ENCODE assay signal across 15 cellular contexts in genomic region chr20:45087115-45087785, GRCh38. TPM values are rescaled to one million over a fixed set of nuclear protein-coding genes. Genes with fewer than 3 reads are reported as not detected.
DNase-seq lines count a peak whose midpoint lies in the region; ATAC-seq and TF ChIP-seq lines count a peak whose summit lies in the region.
"Had no signal": no experiment of that assay in that cellular context is flagged by ENCODE, and none has a peak within 500 bp of the region (broad histone marks: within the 10 kb centered on the region; RNA-seq: fewer than 3 reads in every experiment).

No MANE protein-coding gene starts in this region.

- H3K9me2 ChIP-seq in hepatocyte (replicated peaks; ENCODE audit: insufficient read depth), result no peaks in the 10 kb centered on the region

- no peak overlapping the region for H2AFZ ChIP-seq in hepatocyte

- intact Hi-C loops in natural killer cell (cut with micrococcal nuclease), result no loop called here
- intact Hi-C loops in A673 (cut with micrococcal nuclease; ENCODE audit: unreplicated experiment), result no loop called here

- H3K27ac ChIP-seq in RWPE2 (ENCODE audit: poor library complexity, severe bottlenecking), result peak overlapping the region; percentile 87
- peak overlapping the region; percentile 65 for H3K27ac ChIP-seq in hepatocyte
- no peak overlapping the region for H3K27ac ChIP-seq in SJCRH30
- no peak overlapping the region for H3K27ac ChIP-seq in A673 (ENCODE audit: low read depth, low read length, poor library complexity, severe bottlenecking)

- WGBS in hepatocyte (ENCODE audit: low lambda C conversion rate, missing lambda C conversion rate), result 94% methylated on average over 3 of the region's 3 CpGs

- H3K4me1 Mint-ChIP-seq in natural killer cell (peaks cover 44 to 45% of the 10 kb centered on the region in 2 donors), type B pancreatic cell (ENCODE audit: unreplicated experiment) (peaks cover 12% of the 10 kb centered on the region)
- H3K4me1 Mint-ChIP-seq in natural killer cell treated with Interleukin-12 subunit alpha and Interleukin-12 subunit beta and Interleukin-15 and Interleukin-18, amount 100 ng/mL, for 72 hours (ENCODE audit: low read depth in 2 of 2), result peaks cover 22 to 49% of the 10 kb centered on the region in 2 donors
- H3K4me1 Mint-ChIP-seq: activated CD4-positive, alpha-beta T cell treated with anti-CD3 and anti-CD28 coated beads, Interleukin-2, amount 10 ng/mL, durations not matched to agents 24 days and 14 days; neural crest cell had no signal

- peaks cover 15% of the 10 kb centered on the region for H3K36me3 Mint-ChIP-seq in natural killer cell
- H3K36me3 Mint-ChIP-seq in natural killer cell treated with Interleukin-12 subunit alpha and Interleukin-12 subunit beta and Interleukin-15 and Interleukin-18, amount 100 ng/mL, for 72 hours, result peaks cover 19% of the 10 kb centered on the region
- peaks cover 14% of the 10 kb centered on the region for H3K36me3 Mint-ChIP-seq in type B pancreatic cell

- ATAC-seq in natural killer cell (no peak), RWPE2 (ENCODE audit: low read depth) (no peak)
- ATAC-seq in natural killer cell treated with Interleukin-12 subunit alpha and Interleukin-12 subunit beta and Interleukin-15 and Interleukin-18, amount 100 ng/mL, for 72 hours, result no peak

- H3K9me3 ChIP-seq in RWPE2 (ENCODE audit: severe bottlenecking), result no peaks in the 10 kb centered on the region
- peaks cover 3% of the 10 kb centered on the region for H3K9me3 ChIP-seq in hepatocyte (ENCODE audit: low read depth)
- peaks cover 9% of the 10 kb centered on the region; the same call in 1 of the 2 replicates for H3K9me3 ChIP-seq in SJCRH30 (replicated peaks)
- H3K9me3 ChIP-seq in A673 (ENCODE audit: low read depth, low read length, poor library complexity, severe bottlenecking), result no peaks in the 10 kb centered on the region

- no peak overlapping the region for H3K4me3 ChIP-seq in RWPE2 (ENCODE audit: severe bottlenecking)
- H3K4me3 ChIP-seq in hepatocyte, result no peak overlapping the region
- H3K4me3 ChIP-seq in SJCRH30, result no peak overlapping the region
- H3K4me3 ChIP-seq in A673 (ENCODE audit: low read depth, low read length, poor library complexity, severe bottlenecking), result no peak overlapping the region
- H3K4me3 ChIP-seq: dorsolateral prefrontal cortex had no signal

- H3K27me3 ChIP-seq in RWPE2 (ENCODE audit: insufficient read depth, poor library complexity, severe bottlenecking) (no peaks in the 10 kb centered on the region), hepatocyte (no peaks in the 10 kb centered on the region), SJCRH30 (no peaks in the 10 kb centered on the region), A673 (replicated peaks; ENCODE audit: insufficient read depth, low read depth, low read length, poor library complexity) (no peaks in the 10 kb centered on the region)
- H3K27me3 ChIP-seq: dorsolateral prefrontal cortex had no signal

- no TSS peak for BruUV-seq in A673 (replicated peaks; lab: Mats Ljungman, UMichigan)

- H3K4me1 ChIP-seq in RWPE2 (ENCODE audit: insufficient read depth, poor library complexity, severe bottlenecking) (peaks cover 25% of the 10 kb centered on the region), hepatocyte (ENCODE audit: insufficient read depth) (peaks cover 4% of the 10 kb centered on the region), SJCRH30 (peaks cover 20% of the 10 kb centered on the region), A673 (ENCODE audit: insufficient read depth, low read length, poor library complexity, severe bottlenecking) (no peaks in the 10 kb centered on the region)

- H3K4me2 ChIP-seq in hepatocyte, result no peak overlapping the region

- DNase-seq in natural killer cell (no peak), RWPE2 (ENCODE audit: low spot score) (no peak), hepatocyte (ENCODE audit: low spot score) (no peak), type B pancreatic cell (ENCODE audit: extremely low spot score, unreplicated experiment) (no peak), SJCRH30 (no peak), A673 (ENCODE audit: low spot score) (no peak)
- DNase-seq in natural killer cell treated with Interleukin-12 subunit alpha and Interleukin-12 subunit beta and Interleukin-15 and Interleukin-18, amount 100 ng/mL, for 72 hours (ENCODE audit: low spot score), result no peak
- DNase-seq in stimulated activated CD4-positive, alpha-beta T cell treated with anti-CD3 and anti-CD28 coated beads, Interleukin-4, amount 100 ng/mL, for 1 hour, result no peak
- DNase-seq: activated CD4-positive, alpha-beta T cell treated with anti-CD3 and anti-CD28 coated beads, Interleukin-2, amount 10 ng/mL, durations not matched to agents 24 days and 14 days; dorsolateral prefrontal cortex; NCI-H1105 treated with DMSO at 0.1 percent for 48 hours; T-helper 1 cell had no signal

- H3K9me3 Mint-ChIP-seq in natural killer cell (no peaks in the 10 kb centered on the region), type B pancreatic cell (peaks cover 9% of the 10 kb centered on the region)
- no peaks in the 10 kb centered on the region for H3K9me3 Mint-ChIP-seq in natural killer cell treated with Interleukin-12 subunit alpha and Interleukin-12 subunit beta and Interleukin-15 and Interleukin-18, amount 100 ng/mL, for 72 hours
- H3K9me3 Mint-ChIP-seq: activated CD4-positive, alpha-beta T cell treated with anti-CD3 and anti-CD28 coated beads, Interleukin-2, amount 10 ng/mL, durations not matched to agents 24 days and 14 days had no signal

- H3K4me3 Mint-ChIP-seq in natural killer cell (no peak overlapping the region), type B pancreatic cell (no peak overlapping the region)
- H3K4me3 Mint-ChIP-seq in natural killer cell treated with Interleukin-12 subunit alpha and Interleukin-12 subunit beta and Interleukin-15 and Interleukin-18, amount 100 ng/mL, for 72 hours, result no peak overlapping the region
- H3K4me3 Mint-ChIP-seq: activated CD4-positive, alpha-beta T cell treated with anti-CD3 and anti-CD28 coated beads, Interleukin-2, amount 10 ng/mL, durations not matched to agents 24 days and 14 days; neural crest cell had no signal

- H3K27ac Mint-ChIP-seq in natural killer cell (peak overlapping the region; percentile 50 to 59), type B pancreatic cell (peak overlapping the region; percentile 81)
- peak overlapping the region in 1 of 2 donors; percentile 35 for H3K27ac Mint-ChIP-seq in natural killer cell treated with Interleukin-12 subunit alpha and Interleukin-12 subunit beta and Interleukin-15 and Interleukin-18, amount 100 ng/mL, for 72 hours
- H3K27ac Mint-ChIP-seq: activated CD4-positive, alpha-beta T cell treated with anti-CD3 and anti-CD28 coated beads, Interleukin-2, amount 10 ng/mL, durations not matched to agents 24 days and 14 days had no signal

- TF ChIP-seq CTCF in natural killer cell (IDR thresholded peaks at IDR 0.05) (no peak), RWPE2 (IDR thresholded peaks at IDR 0.05; ENCODE audit: poor library complexity, severe bottlenecking) (no peak), hepatocyte (IDR thresholded peaks at IDR 0.05; ENCODE audit: poor library complexity) (no peak), type B pancreatic cell (conservative IDR thresholded peaks at IDR 0.05) (no peak), A673 (conservative IDR thresholded peaks at IDR 0.05; ENCODE audit: low read depth, low read length) (no peak)

- H4K20me1 ChIP-seq in hepatocyte (ENCODE audit: insufficient read depth, poor library complexity, severe bottlenecking), result no peaks in the 10 kb centered on the region

- CTCF ChIA-PET in A673 (lab: Charles Lee), result no interaction called here

- H3K27me3 Mint-ChIP-seq in natural killer cell (ENCODE audit: low read depth in 2 of 2) (no peaks in the 10 kb centered on the region), type B pancreatic cell (no peaks in the 10 kb centered on the region)
- H3K27me3 Mint-ChIP-seq in natural killer cell treated with Interleukin-12 subunit alpha and Interleukin-12 subunit beta and Interleukin-15 and Interleukin-18, amount 100 ng/mL, for 72 hours, result no peaks in the 10 kb centered on the region
- H3K27me3 Mint-ChIP-seq: activated CD4-positive, alpha-beta T cell treated with anti-CD3 and anti-CD28 coated beads, Interleukin-2, amount 10 ng/mL, durations not matched to agents 24 days and 14 days had no signal

- POLR2A ChIA-PET in A673 (lab: Charles Lee; ENCODE audit: low non-redundant PET), result no interaction called here

- H3K36me3 ChIP-seq in RWPE2 (ENCODE audit: low read depth) (peaks cover 16% of the 10 kb centered on the region), hepatocyte (replicated peaks; ENCODE audit: insufficient read depth, low read depth) (no peaks in the 10 kb centered on the region), SJCRH30 (peaks cover 6% of the 10 kb centered on the region; the same call in 1 of the 2 replicates), A673 (ENCODE audit: insufficient read depth, low read length, poor library complexity, severe bottlenecking) (no peaks in the 10 kb centered on the region)

- no peaks in the 10 kb centered on the region for H3K79me2 ChIP-seq in hepatocyte

RNA-seq across cellular contexts. Expression of gene KCNS1, which starts 13.7 kb away (rescaled TPM):
- total RNA-seq in natural killer cell (not detected), hepatocyte (0.24 and 0.43 TPM in 2 replicates), type B pancreatic cell (ENCODE audit: low replicate concordance) (2.2 and 3.5 TPM in 2 replicates), A673 (2021) (not detected in 2 replicates)
- total RNA-seq in natural killer cell treated with Interleukin-12 subunit alpha and Interleukin-12 subunit beta and Interleukin-15 and Interleukin-18, amount 100 ng/mL, for 72 hours, result under 1 TPM; 0.24 to 0.33 TPM
- 0.28 and 0.42 TPM in 2 replicates for polyA plus RNA-seq in hepatocyte
- total RNA-seq in SJCRH30 (2014; rRNA removed; shearing (Covaris generic)), result not detected in 2 replicates
- total RNA-seq: neural crest cell, OCI-LY7 had no signal

RNA-seq across cellular contexts. Expression of gene WFDC5, which starts 27.7 kb away (rescaled TPM):
- not detected for total RNA-seq in natural killer cell
- not detected for total RNA-seq in natural killer cell treated with Interleukin-12 subunit alpha and Interleukin-12 subunit beta and Interleukin-15 and Interleukin-18, amount 100 ng/mL, for 72 hours
- total RNA-seq in hepatocyte, result 0.47 TPM in 1 of 2 replicates, not detected in the other
- polyA plus RNA-seq in hepatocyte, result not detected in 2 replicates
- total RNA-seq in type B pancreatic cell (ENCODE audit: low replicate concordance), result 0.41 and 0.74 TPM in 2 replicates
- not detected in 2 replicates for total RNA-seq in SJCRH30 (2014; rRNA removed; shearing (Covaris generic))
- not detected in 2 replicates for total RNA-seq in A673 (2021)
- total RNA-seq: activated CD4-positive, alpha-beta T cell treated with anti-CD3 and anti-CD28 coated beads, Interleukin-2, amount 10 ng/mL, durations not matched to agents 24 days and 14 days; dorsolateral prefrontal cortex; H1; neural crest cell; OCI-LY7 had no signal
- polyA plus RNA-seq: H1 had no signal

RNA-seq across cellular contexts. Expression of gene WFDC12, which starts 37.0 kb away (rescaled TPM):
- total RNA-seq in natural killer cell (not detected), hepatocyte (not detected in 2 replicates), type B pancreatic cell (ENCODE audit: low replicate concordance) (not detected in 2 replicates), A673 (2021) (not detected in 2 replicates)
- not detected for total RNA-seq in natural killer cell treated with Interleukin-12 subunit alpha and Interleukin-12 subunit beta and Interleukin-15 and Interleukin-18, amount 100 ng/mL, for 72 hours
- polyA plus RNA-seq in hepatocyte, result not detected in 2 replicates
- not detected in 2 replicates for total RNA-seq in SJCRH30 (2014; rRNA removed; shearing (Covaris generic))
- total RNA-seq: activated CD4-positive, alpha-beta T cell treated with anti-CD3 and anti-CD28 coated beads, Interleukin-2, amount 10 ng/mL, durations not matched to agents 24 days and 14 days; dorsolateral prefrontal cortex; H1; neural crest cell; OCI-LY7 had no signal
- polyA plus RNA-seq: H1 had no signal

Comparison
In these comparisons a context has a peak if more than half of its experiments do, and no peak if none do; other contexts are left out.
1. H3K27ac ChIP-seq: peak in RWPE2 (single experiment) and hepatocyte (single experiment); none in SJCRH30 (single experiment) and A673 (single experiment).